ENCODE assay signal across 11 cellular contexts in genomic region chr4:76658231-76659102, GRCh38.
A peak's percentile ranks its signal among the peaks of the same experiment; 100 is the strongest.
DNase-seq lines count a peak whose midpoint lies in the region.
"Had no signal": no experiment of that assay in that cellular context is flagged by ENCODE, and none has a peak within 500 bp of the region (broad histone marks: within the 10 kb centered on the region; RNA-seq: fewer than 3 reads in every experiment).

No MANE protein-coding gene starts in this region.

- H3K36me3 ChIP-seq in neuronal stem cell (replicated peaks in 1 of 2; ENCODE audit: control insufficient read depth in 2 of 2, insufficient read depth in 2 of 2, low read length in 2 of 2): peaks cover 0 to 24% of the 10 kb centered on the region in 2 donors
- H3K36me3 ChIP-seq in CD4-positive, alpha-beta memory T cell (ENCODE audit: insufficient read depth, low read length): no peaks in the 10 kb centered on the region

- no peak overlapping the region for H3K23ac ChIP-seq in neuronal stem cell (ENCODE audit: low read depth, low read length, poor library complexity)

- no peak overlapping the region for H4K91ac ChIP-seq in neuronal stem cell (ENCODE audit: low read depth, low read length, poor library complexity)

- H2AFZ ChIP-seq in neuronal stem cell (ENCODE audit: low read length): no peak overlapping the region

- H2AK5ac ChIP-seq in neuronal stem cell (ENCODE audit: low read depth, low read length): no peak overlapping the region

- H3K27ac ChIP-seq in neuronal stem cell (replicated peaks; ENCODE audit: low read length): no peak overlapping the region
- H3K27ac ChIP-seq in CD4-positive, alpha-beta memory T cell (ENCODE audit: low read depth, low read length): no peak overlapping the region

- H3K9me3 ChIP-seq in neuronal stem cell (replicated peaks in 1 of 2; ENCODE audit: control insufficient read depth in 2 of 2, insufficient read depth in 1 of 2, low read depth in 1 of 2, low read length in 2 of 2): no peaks in the 10 kb centered on the region
- no peaks in the 10 kb centered on the region for H3K9me3 ChIP-seq in CD4-positive, alpha-beta memory T cell (ENCODE audit: control insufficient read depth in 1 of 2, low read length in 2 of 2)

- H4K8ac ChIP-seq in neuronal stem cell (ENCODE audit: low read depth, low read length): no peak overlapping the region

- peaks cover 2 to 11% of the 10 kb centered on the region in 2 donors for H3K27me3 Mint-ChIP-seq in CD4-positive, alpha-beta memory T cell
- H3K27me3 Mint-ChIP-seq: activated CD8-positive, alpha-beta T cell treated with anti-CD3 and anti-CD28 coated beads for 36 hours had no signal

- no peak overlapping the region for H3K4ac ChIP-seq in neuronal stem cell (ENCODE audit: low read length)

- POLR2A ChIA-PET in CD4-positive, alpha-beta memory T cell (lab: Charles Lee; ENCODE audit: partially characterized antibody): no interaction called here

- peaks cover 0 to 2% (median 0%) of the 10 kb centered on the region in 8 donors for H3K9me3 Mint-ChIP-seq in CD4-positive, alpha-beta memory T cell
- H3K9me3 Mint-ChIP-seq: activated CD8-positive, alpha-beta T cell treated with anti-CD3 and anti-CD28 coated beads for 36 hours; CD8-positive, alpha-beta T cell had no signal

- no peaks in the 10 kb centered on the region for H3K36me3 Mint-ChIP-seq in CD4-positive, alpha-beta memory T cell
- H3K36me3 Mint-ChIP-seq: CD8-positive, alpha-beta T cell had no signal

- H3K4me3 Mint-ChIP-seq in CD4-positive, alpha-beta memory T cell: no peak overlapping the region
- H3K4me3 Mint-ChIP-seq: activated CD8-positive, alpha-beta T cell treated with anti-CD3 and anti-CD28 coated beads for 36 hours; CD8-positive, alpha-beta T cell had no signal

- no peak overlapping the region for H2BK5ac ChIP-seq in neuronal stem cell (ENCODE audit: low read length)

- no CpG with 5 or more reads among the region's 3 CpGs for WGBS in neuronal stem cell (ENCODE audit: extremely low coverage in 2 of 2, insufficient read length in 2 of 2, insufficient replicate concordance in 1 of 2), 2 donors

- intact Hi-C loops in CD4-positive, alpha-beta memory T cell (cut with micrococcal nuclease): no loop called here

- H2BK12ac ChIP-seq in neuronal stem cell (ENCODE audit: low read length): no peak overlapping the region

- H3K9ac ChIP-seq in neuronal stem cell (ENCODE audit: low read depth, low read length, poor library complexity): no peak overlapping the region

- DNase-seq in AG08396 (ENCODE audit: low spot score) (peak; percentile 47), HCEC 1CT (peak; percentile 76), RPMI7951 (ENCODE audit: low read depth) (peak; percentile 93), fibroblast of the conjunctiva (ENCODE audit: low read depth) (peak; percentile 49), globus pallidus (ENCODE audit: low spot score) (no peak), T1000 (lab: John Stamatoyannopoulos, UW) (no peak), neuronal stem cell (ENCODE audit: low spot score) (no peak)
- DNase-seq in CD4-positive, alpha-beta memory T cell: no peak
- DNase-seq: activated CD8-positive, alpha-beta T cell treated with anti-CD3 and anti-CD28 coated beads for 36 hours; CD8-positive, alpha-beta T cell; cortex of kidney had no signal

- H3K4me1 Mint-ChIP-seq in CD4-positive, alpha-beta memory T cell: no peaks in the 10 kb centered on the region

- CTCF ChIA-PET in CD4-positive, alpha-beta memory T cell (lab: Charles Lee; ENCODE audit: partially characterized antibody): no interaction called here

- H3K14ac ChIP-seq in neuronal stem cell (ENCODE audit: low read length): no peak overlapping the region

- no peak overlapping the region for H3K18ac ChIP-seq in neuronal stem cell (ENCODE audit: low read length)

- no peak overlapping the region for H3K4me2 ChIP-seq in neuronal stem cell (ENCODE audit: insufficient read depth, low read length, poor library complexity, severe bottlenecking)

- no peak overlapping the region for H2BK120ac ChIP-seq in neuronal stem cell (ENCODE audit: low read depth, low read length)

- no peak overlapping the region for H2BK15ac ChIP-seq in neuronal stem cell (ENCODE audit: low read length)

- no peak overlapping the region for H3K4me3 ChIP-seq in neuronal stem cell (ENCODE audit: low read length in 2 of 2)
- H3K4me3 ChIP-seq in CD4-positive, alpha-beta memory T cell (ENCODE audit: low read length in 2 of 2): no peak overlapping the region

- peaks cover 3% of the 10 kb centered on the region for H3K79me1 ChIP-seq in neuronal stem cell (ENCODE audit: low read depth, low read length)

- no peaks in the 10 kb centered on the region for H3K4me1 ChIP-seq in neuronal stem cell (ENCODE audit: control insufficient read depth in 2 of 2, insufficient read depth in 1 of 2, low read depth in 1 of 2, low read length in 2 of 2)
- H3K4me1 ChIP-seq in CD4-positive, alpha-beta memory T cell (ENCODE audit: insufficient read depth, low read length): no peaks in the 10 kb centered on the region

- no peaks in the 10 kb centered on the region for H3K27me3 ChIP-seq in neuronal stem cell (ENCODE audit: control insufficient read depth in 3 of 3, insufficient read depth in 3 of 3, low read depth in 1 of 3, low read length in 3 of 3)
- H3K27me3 ChIP-seq in CD4-positive, alpha-beta memory T cell (ENCODE audit: insufficient read depth, low read length): no peaks in the 10 kb centered on the region

- no peak overlapping the region for H3K27ac Mint-ChIP-seq in CD4-positive, alpha-beta memory T cell
- H3K27ac Mint-ChIP-seq: activated CD8-positive, alpha-beta T cell treated with anti-CD3 and anti-CD28 coated beads for 36 hours; CD8-positive, alpha-beta T cell had no signal

Comparison
In these comparisons a context has a peak if more than half of its experiments do, and no peak if none do; other contexts are left out.
1. DNase-seq: peak in AG08396 (single experiment), HCEC 1CT (single experiment), RPMI7951 (single experiment) and fibroblast of the conjunctiva (single experiment); none in globus pallidus (single experiment), T1000 (single experiment), neuronal stem cell (single experiment) and CD4-positive, alpha-beta memory T cell (0 of 5).